Comparison of ENCODE assay signal across 30 cellular contexts in the genomic region with DNA sequence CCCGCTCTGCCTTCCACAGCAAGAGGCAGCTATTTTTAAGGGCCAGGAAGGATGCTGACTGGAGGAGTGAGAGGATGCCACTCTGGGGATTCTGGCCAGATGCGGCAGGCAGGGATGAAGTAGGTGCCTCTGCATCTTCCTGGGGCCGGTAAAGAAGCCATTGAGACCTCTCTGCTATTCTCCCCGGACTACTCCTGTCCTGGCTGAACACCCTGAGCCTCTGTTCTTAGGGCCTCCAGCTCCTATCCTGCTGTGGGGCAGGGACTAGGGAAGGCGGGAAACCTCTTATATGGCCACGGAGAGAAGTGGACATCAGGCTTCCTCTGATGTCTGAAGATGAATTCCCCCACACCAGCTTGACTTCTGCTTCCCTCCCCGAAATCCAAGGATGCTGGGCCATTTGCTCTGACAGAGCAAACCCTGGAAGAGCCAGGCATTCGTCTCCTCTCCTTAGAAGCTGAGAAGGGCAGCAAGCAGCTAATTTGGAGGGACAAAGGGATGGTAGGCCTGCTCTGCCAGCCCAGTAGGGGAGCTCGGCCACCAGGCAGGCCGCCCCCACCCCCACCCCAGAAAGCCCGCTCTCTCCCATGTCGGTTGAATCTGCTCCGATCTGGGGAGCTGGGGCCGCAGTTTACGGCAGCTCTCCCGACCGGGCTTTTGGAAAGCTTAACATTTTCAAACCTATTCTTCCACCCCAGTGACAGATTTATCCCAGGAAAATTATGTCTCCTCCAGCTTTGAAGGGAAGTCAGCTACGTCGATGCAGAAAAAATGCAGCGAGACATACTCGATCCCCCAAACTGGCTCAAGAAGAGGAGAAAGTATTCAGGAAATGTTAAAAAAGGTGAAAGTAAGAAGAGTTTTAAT. TPM values are rescaled to one million over a fixed set of nuclear protein-coding genes. Genes with fewer than 3 reads are reported as not detected.
DNase-seq lines count a peak whose midpoint lies in the region; ATAC-seq and TF ChIP-seq lines count a peak whose summit lies in the region.
"Had no signal": no experiment of that assay in that cellular context is flagged by ENCODE, and none has a peak within 500 bp of the region (broad histone marks: within the 10 kb centered on the region; RNA-seq: fewer than 3 reads in every experiment).

No MANE protein-coding gene starts in this region.

- TF ChIP-seq CTCF in GM23338 (conservative IDR thresholded peaks at IDR 0.05; ENCODE audit: low read depth in 2 of 2) (no peak), WTC11 (IDR thresholded peaks at IDR 0.05) (no peak), testis (IDR thresholded peaks at IDR 0.05) (no peak)

- H3K9me3 ChIP-seq in iPS-20b (ENCODE audit: insufficient read depth, low read depth, low read length), result no peaks in the 10 kb centered on the region
- H3K9me3 ChIP-seq in testis, result no peaks in the 10 kb centered on the region
- H3K9me3 ChIP-seq: ascending aorta, heart left ventricle, mucosa of descending colon, uterus had no signal

- no peaks in the 10 kb centered on the region for H3K36me3 ChIP-seq in GM23338 (ENCODE audit: insufficient read depth)
- H3K36me3 ChIP-seq in iPS-20b (ENCODE audit: insufficient read depth, low read depth, low read length), result no peaks in the 10 kb centered on the region
- H3K36me3 ChIP-seq in testis (ENCODE audit: low read depth, missing control alignments), result no peaks in the 10 kb centered on the region
- H3K36me3 ChIP-seq: ascending aorta, heart left ventricle, uterus had no signal

- H3K79me2 ChIP-seq in GM23338 (replicated peaks; ENCODE audit: insufficient read depth), result no peaks in the 10 kb centered on the region

- H3K9me3 Mint-ChIP-seq in GM23338 (no peaks in the 10 kb centered on the region), WTC11 (no peaks in the 10 kb centered on the region)
- H3K9me3 Mint-ChIP-seq: activated B cell treated with CpG ODN at 0.5 μM for 24 hours; activated CD8-positive, alpha-beta T cell treated with anti-CD3 and anti-CD28 coated beads for 36 hours; activated naive CD8-positive, alpha-beta T cell treated with anti-CD3 and anti-CD28 coated beads for 36 hours had no signal

- H3K27ac Mint-ChIP-seq in GM23338 (no peak overlapping the region), WTC11 (no peak overlapping the region)
- H3K27ac Mint-ChIP-seq: activated B cell treated with CpG ODN at 0.5 μM for 24 hours; activated CD8-positive, alpha-beta T cell treated with anti-CD3 and anti-CD28 coated beads for 36 hours; activated naive CD8-positive, alpha-beta T cell treated with anti-CD3 and anti-CD28 coated beads for 36 hours had no signal

- intact Hi-C loops in posterior vena cava (cut with DNase I), result no loop called here
- intact Hi-C loops in testis (cut with DNase I; ENCODE audit: low total_unique reads), result no loop called here

- H3K4me2 ChIP-seq in GM23338, result peak overlapping the region; percentile 90

- peaks cover 11% of the 10 kb centered on the region for H3F3A ChIP-seq in GM23338 (replicated peaks; ENCODE audit: low read depth)

- H3K27ac ChIP-seq in GM23338 (ENCODE audit: low read depth) (no peak overlapping the region), iPS-20b (ENCODE audit: low read length) (no peak overlapping the region), testis (no peak overlapping the region)
- H3K27ac ChIP-seq: ascending aorta, C4-2B, epithelial cell of prostate, heart left ventricle, skin epidermis, uterus had no signal

- POLR2A ChIA-PET in WTC11 (lab: Charles Lee), result interaction anchor here (0.7 to 2.5 kb wide), 3 partner anchors 10 to 45 kb away, joined by 4 to 11 read pairs (median 8); a partner anchor contains a TSS

- DNase-seq in GM23338 (ENCODE audit: low spot score) (peak; percentile 43), WTC11 (ENCODE audit: low spot score) (no peak), posterior vena cava (ENCODE audit: low spot score) (peak; percentile 29), GOT3 (lab: John Stamatoyannopoulos, UW) (no peak), testis (no peak), HuH-7 (ENCODE audit: low spot score) (no peak), NCI-H345 treated with DMSO at 0.1 percent for 48 hours (lab: John Stamatoyannopoulos, UW; ENCODE audit: unreplicated experiment) (no peak)
- DNase-seq: ACHN; activated B cell treated with CpG ODN at 0.5 μM for 24 hours; activated CD8-positive, alpha-beta T cell treated with anti-CD3 and anti-CD28 coated beads for 36 hours; activated naive CD8-positive, alpha-beta T cell treated with anti-CD3 and anti-CD28 coated beads for 36 hours; central memory CD4-positive, alpha-beta T cell; dermis blood vessel endothelial cell; DND-41; heart left ventricle; left ventricle myocardium superior; mucosa of descending colon; NCI-H1417 treated with DMSO at 0.1 percent for 48 hours; NCI-H446 treated with DMSO at 0.1 percent for 48 hours; stimulated activated CD4-positive, alpha-beta T cell treated with anti-CD3 and anti-CD28 coated beads, Interleukin-2, amount 100 ng/mL, for 24 hours; substantia nigra; T1000; uterus had no signal

- H4K20me1 ChIP-seq in GM23338 (replicated peaks; ENCODE audit: insufficient read depth), result no peaks in the 10 kb centered on the region

- ATAC-seq in GM23338 (peak; percentile 6; the same call in 2 of the 3 replicates), WTC11 (no peak)
- ATAC-seq: activated CD8-positive, alpha-beta T cell treated with anti-CD3 and anti-CD28 coated beads for 36 hours; heart left ventricle; left ventricle myocardium superior; mucosa of descending colon had no signal

- H3K4me1 Mint-ChIP-seq in GM23338 (peaks cover 53% of the 10 kb centered on the region), WTC11 (peaks cover 45% of the 10 kb centered on the region)

- no peak overlapping the region for H3K9ac ChIP-seq in iPS-20b (ENCODE audit: low read depth, low read length)

- H3K4me1 ChIP-seq in GM23338 (ENCODE audit: insufficient read depth), result peaks cover 41% of the 10 kb centered on the region
- H3K4me1 ChIP-seq in iPS-20b (ENCODE audit: insufficient read depth, low read length), result peaks cover 11% of the 10 kb centered on the region; the same call in 1 of the 2 replicates
- peaks cover 10% of the 10 kb centered on the region for H3K4me1 ChIP-seq in testis

- peaks cover 73% of the 10 kb centered on the region for H3K27me3 Mint-ChIP-seq in GM23338 (ENCODE audit: insufficient read depth, low read depth, poor library complexity)
- H3K27me3 Mint-ChIP-seq in WTC11 (ENCODE audit: low read depth), result peaks cover 59% of the 10 kb centered on the region

- TF ChIP-seq POLR2A in testis (IDR thresholded peaks at IDR 0.05), result no peak

- H3K36me3 Mint-ChIP-seq in GM23338 (ENCODE audit: low read depth) (peaks cover 6% of the 10 kb centered on the region), WTC11 (no peaks in the 10 kb centered on the region)

- peaks cover 64% of the 10 kb centered on the region for H3K27me3 ChIP-seq in GM23338 (ENCODE audit: insufficient read depth)
- H3K27me3 ChIP-seq in iPS-20b (ENCODE audit: insufficient read depth, low read length), result peaks cover 87% of the 10 kb centered on the region
- peaks cover 6% of the 10 kb centered on the region for H3K27me3 ChIP-seq in testis

- CTCF ChIA-PET in WTC11 (lab: Charles Lee), result interaction anchor here (0.6 to 8.3 kb wide), 20 partner anchors 9 to 721 kb away, joined by 3 to 110 read pairs (median 4); a partner anchor contains a TSS

- H3K9me2 ChIP-seq in GM23338 (ENCODE audit: insufficient read depth), result no peaks in the 10 kb centered on the region

- peak overlapping the region; percentile 57 for H3K4me3 ChIP-seq in GM23338
- peak overlapping the region; percentile 45; the same call in 1 of the 2 replicates for H3K4me3 ChIP-seq in iPS-20b (ENCODE audit: low read length)
- no peak overlapping the region for H3K4me3 ChIP-seq in testis
- H3K4me3 ChIP-seq: ascending aorta, heart left ventricle, mucosa of descending colon, skin epidermis, uterus had no signal

- peak overlapping the region; percentile 64 for H3K4me3 Mint-ChIP-seq in GM23338
- peak overlapping the region; percentile 61 for H3K4me3 Mint-ChIP-seq in WTC11
- H3K4me3 Mint-ChIP-seq: activated CD8-positive, alpha-beta T cell treated with anti-CD3 and anti-CD28 coated beads for 36 hours; activated naive CD8-positive, alpha-beta T cell treated with anti-CD3 and anti-CD28 coated beads for 36 hours had no signal

- H2AFZ ChIP-seq in GM23338, result no peak overlapping the region

- WGBS in testis, 2 donors, result 54 to 57% methylated on average over 15 to 21 of the region's 21 CpGs

TF ChIP-seq in GM23338, 12 proteins besides CTCF, POLR2A, EP300 and RAD21:
- no peak for TF ChIP-seq POLR2AphosphoS5 (IDR thresholded peaks at IDR 0.05; ENCODE audit: low read depth)
- TF ChIP-seq EZH2 (IDR thresholded peaks at IDR 0.05; ENCODE audit: low read depth, unreplicated experiment), result peak; percentile 43

RNA-seq across cellular contexts. Expression of a gene that starts 2.8 kb away (rescaled TPM):
- 6.2 and 6.3 TPM in 2 replicates for total RNA-seq in GM23338 (2014; rRNA removed; shearing (Covaris generic))
- polyA plus RNA-seq in GM23338 (2016; fragmentation: Nextera tagmentation; extraction: Ambion mirVana), result 1.6 and 2.7 TPM in 2 replicates
- 14.0 to 28.9 TPM (median 16.4 TPM) in 3 replicates for total RNA-seq in WTC11 (2021)
- not detected for total RNA-seq in posterior vena cava
- total RNA-seq in testis, result 1 to 10 TPM in 1 of 2 donors, not detected in 1; 1.1 TPM
- polyA plus RNA-seq in testis (ENCODE audit: insufficient read depth, low read depth, low replicate concordance), result 0.41 TPM
- total RNA-seq: activated B cell treated with CpG ODN at 0.5 μM for 24 hours; activated naive CD8-positive, alpha-beta T cell treated with anti-CD3 and anti-CD28 coated beads for 36 hours; ascending aorta; dermis blood vessel endothelial cell; heart left ventricle; left ventricle myocardium superior; M059J; mucosa of descending colon; pulmonary artery endothelial cell; uterus had no signal
- polyA plus RNA-seq: heart left ventricle had no signal

RNA-seq across cellular contexts. Expression of a gene that starts 10.1 kb away (rescaled TPM):
- total RNA-seq in GM23338 (2014; rRNA removed; shearing (Covaris generic)), result 258 and 345 TPM in 2 replicates
- 31.5 and 32.2 TPM in 2 replicates for polyA plus RNA-seq in GM23338 (2016; fragmentation: Nextera tagmentation; extraction: Ambion mirVana)
- 223 to 260 TPM (median 229 TPM) in 3 replicates for total RNA-seq in WTC11 (2021)
- total RNA-seq in posterior vena cava, result 10 to 100 TPM; 19.1 to 21.1 TPM
- 10 to 100 TPM; 38.9 to 64.5 TPM for total RNA-seq in testis
- polyA plus RNA-seq in testis (ENCODE audit: insufficient read depth, low read depth, low replicate concordance), result 40.9 TPM

RNA-seq across cellular contexts. Expression of a gene that starts 45.1 kb away (rescaled TPM):
- total RNA-seq in GM23338 (2014; rRNA removed; shearing (Covaris generic)), result 112 and 131 TPM in 2 replicates
- polyA plus RNA-seq in GM23338 (2016; fragmentation: Nextera tagmentation; extraction: Ambion mirVana) (68.1 and 68.4 TPM in 2 replicates), testis (ENCODE audit: insufficient read depth, low read depth, low replicate concordance) (93.3 TPM)
- total RNA-seq in WTC11 (2021) (110 to 111 TPM (median 110 TPM) in 3 replicates), posterior vena cava (100 to 1,000 TPM in 1 of 2 donors, 10 to 100 TPM in 1; 87.7 to 125 TPM), testis (100 to 1,000 TPM; 161 to 215 TPM)

Comparison
In these comparisons a context has a peak if more than half of its experiments do, and no peak if none do; other contexts are left out.
1. DNase-seq: peak in GM23338 (single experiment) and posterior vena cava (single experiment); none in WTC11 (single experiment), GOT3 (single experiment), testis (single experiment), HuH-7 (single experiment) and NCI-H345 treated with DMSO at 0.1 percent for 48 hours (single experiment).
2. H3K4me3 ChIP-seq: peak in GM23338 (single experiment) and iPS-20b (single experiment); none in testis (0 of 2).